In the genomic region with DNA sequence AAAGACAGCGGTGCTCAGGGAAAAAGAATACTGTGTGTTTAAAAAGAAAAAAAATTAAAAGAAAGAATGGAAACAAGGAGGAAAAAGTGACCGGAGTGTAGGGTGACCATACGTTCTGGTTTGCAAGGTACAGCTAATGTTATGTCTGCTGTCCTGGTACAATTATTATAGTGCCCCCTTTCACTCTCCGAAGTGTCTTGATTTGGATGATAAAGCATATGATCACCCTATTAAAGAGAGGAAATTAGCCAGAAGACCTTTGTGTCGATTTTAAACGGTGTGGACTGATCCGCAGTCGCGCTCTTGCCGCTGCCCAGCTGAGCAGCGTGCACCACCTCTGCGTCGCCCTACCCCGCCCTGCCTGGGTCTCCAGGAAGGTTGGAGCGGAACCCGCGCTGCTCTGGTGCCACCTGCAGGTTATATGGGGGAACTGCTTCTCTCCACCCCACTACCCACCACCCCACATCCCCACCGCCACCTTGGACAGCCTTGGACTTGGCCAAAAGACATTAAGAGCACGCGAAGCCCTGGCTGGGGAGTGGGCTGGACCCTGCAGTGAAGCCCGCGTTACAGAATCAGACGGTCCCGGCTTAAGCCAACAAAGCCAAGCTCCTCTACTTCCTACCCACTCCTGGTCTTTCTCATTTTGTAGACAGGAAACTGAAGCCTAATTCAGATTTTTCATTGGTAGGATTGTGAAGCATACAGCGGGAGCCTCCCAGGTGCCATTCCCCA, we compare ENCODE assay signal across 8 cellular contexts. TPM values are rescaled to one million over a fixed set of nuclear protein-coding genes. Genes with fewer than 3 reads are reported as not detected.
DNase-seq lines count a peak whose midpoint lies in the region; ATAC-seq and TF ChIP-seq lines count a peak whose summit lies in the region.

No MANE protein-coding gene starts in this region.

- H3K9ac ChIP-seq in DND-41 (ENCODE audit: low read depth, low read length), result no peak overlapping the region

- peaks cover 26% of the 10 kb centered on the region for H3K27me3 Mint-ChIP-seq in HFFc6 (ENCODE audit: insufficient read depth)

- TF ChIP-seq EP300 in sigmoid colon (IDR thresholded peaks at IDR 0.05), result no peak

- H3K79me2 ChIP-seq in DND-41 (ENCODE audit: insufficient read depth, low read length), result no peaks in the 10 kb centered on the region

- intact Hi-C loops in ascending aorta (cut with DNase I), result loop anchor here (2.0 to 5.0 kb wide), 5 partner anchors 71 to 435 kb away; partner anchors contain the start of gene MAN2C1
- intact Hi-C loops in sigmoid colon (cut with DNase I), result loop anchor here (2.0 to 5.0 kb wide), 3 partner anchors 73 to 165 kb away; no protein-coding TSS in a partner anchor

- 4 to 6% methylated on average over 25 of the region's 25 CpGs for WGBS in sigmoid colon, 2 donors

- no peaks in the 10 kb centered on the region for H4K20me1 ChIP-seq in DND-41 (ENCODE audit: insufficient read depth, low read length)

- peak overlapping the region; percentile 85 for H3K4me3 Mint-ChIP-seq in HFFc6

- peak; percentile 73 for DNase-seq in DND-41
- peak; percentile 50 for DNase-seq in HFFc6
- DNase-seq in NCI-H146 treated with DMSO at 0.1 percent for 48 hours (lab: John Stamatoyannopoulos, UW; ENCODE audit: unreplicated experiment), result peak; percentile 35
- DNase-seq in T-helper 9 cell, result peak; percentile 66
- peak in 1 of 2 donors; percentile 86 for DNase-seq in ascending aorta (ENCODE audit: low spot score in 2 of 2)
- DNase-seq in hypothalamus (lab: John Stamatoyannopoulos, UW), result peak in 49 of 51 donors; percentile 6 to 78 (median 41)
- DNase-seq in sigmoid colon, result peak; percentile 90

- H3K4me1 ChIP-seq in DND-41 (ENCODE audit: insufficient read depth, low read length), result peaks cover 6% of the 10 kb centered on the region
- H3K4me1 ChIP-seq in ascending aorta, result peaks cover 0 to 4% of the 10 kb centered on the region in 2 donors
- H3K4me1 ChIP-seq in sigmoid colon, result peaks cover 0 to 9% (median 7%) of the 10 kb centered on the region in 4 donors

- H3K27ac Mint-ChIP-seq in HFFc6, result no peak overlapping the region

- peak overlapping the region; percentile 60; the same call in 1 of the 2 replicates for H2AFZ ChIP-seq in DND-41 (ENCODE audit: low read depth, low read length)

- peaks cover 11% of the 10 kb centered on the region for H3K4me1 Mint-ChIP-seq in HFFc6 (ENCODE audit: low read depth)

- H3K9me3 ChIP-seq in DND-41 (ENCODE audit: insufficient read depth, low read length, severe bottlenecking) (no peaks in the 10 kb centered on the region), ascending aorta (no peaks in the 10 kb centered on the region), sigmoid colon (no peaks in the 10 kb centered on the region)

- peak overlapping the region; percentile 53 for H3K4me2 ChIP-seq in DND-41 (ENCODE audit: insufficient read depth, low read length)

- H3K36me3 Mint-ChIP-seq in HFFc6 (ENCODE audit: low read depth), result no peaks in the 10 kb centered on the region

- TF ChIP-seq CTCF in DND-41 (IDR thresholded peaks at IDR 0.05; ENCODE audit: borderline replicate concordance, extremely low read depth, low read length, poor library complexity, severe bottlenecking) (peak; percentile 75), HFFc6 (IDR thresholded peaks at IDR 0.05) (peak; percentile 96), ascending aorta (IDR thresholded peaks at IDR 0.05) (peak; percentile 82 to 97 (median 96)), sigmoid colon (IDR thresholded peaks at IDR 0.05) (peak; percentile 71 to 95 (median 90))

- TF ChIP-seq POLR2A in sigmoid colon (IDR thresholded peaks at IDR 0.05), result no peak

- H3K9me3 Mint-ChIP-seq in HFFc6, result no peaks in the 10 kb centered on the region

- H3K27me3 ChIP-seq in DND-41 (ENCODE audit: insufficient read depth, low read length, poor library complexity) (peaks cover 12% of the 10 kb centered on the region), ascending aorta (no peaks in the 10 kb centered on the region), sigmoid colon (peaks cover 0 to 20% (median 0%) of the 10 kb centered on the region in 3 donors)

- no peaks in the 10 kb centered on the region for H3K36me3 ChIP-seq in DND-41 (ENCODE audit: insufficient read depth, low read length)
- H3K36me3 ChIP-seq in ascending aorta, result no peaks in the 10 kb centered on the region
- H3K36me3 ChIP-seq in sigmoid colon, result no peaks in the 10 kb centered on the region

- ATAC-seq in DND-41 (ENCODE audit: insufficient read depth, low read depth) (peak; percentile 100), HG03025 (IDR thresholded peaks at IDR 0.05; ENCODE audit: low FRiP score, unreplicated experiment) (no peak)

- H3K27ac ChIP-seq in DND-41 (ENCODE audit: low read length), result no peak overlapping the region
- H3K27ac ChIP-seq in ascending aorta, result no peak overlapping the region
- H3K27ac ChIP-seq in sigmoid colon, result no peak overlapping the region

- H3K4me3 ChIP-seq in DND-41 (ENCODE audit: low read depth in 1 of 2, low read length in 2 of 2) (0 out of 4 replicates have a peak overlapping the region, but pooled peaks of 1 of the 2 experiments have one; percentile 32), ascending aorta (peak overlapping the region in 1 of 2 donors; percentile 41), sigmoid colon (peak overlapping the region in 3 of 4 donors; percentile 13 to 29 (median 27))

RNA-seq across cellular contexts. Expression of gene UBE2Q2, which starts 41.2 kb away (rescaled TPM):
- 10 to 100 TPM; 38.4 to 45.6 (median 43.2) TPM for total RNA-seq in HFFc6 (2021; fragmentation: NEBNext Ultra II Directional; extraction: Animal tissue kit (Norgen Biotek cat#: 25700))
- total RNA-seq in ascending aorta (40.3 TPM), sigmoid colon (100 to 1,000 TPM in 1 of 4 donors, 10 to 100 TPM in 3; 69.5 to 101 (median 97.9) TPM)
- polyA plus RNA-seq in sigmoid colon, result 10 to 100 TPM; 16.9 to 29.4 (median 18.0) TPM
